In the genomic region with DNA sequence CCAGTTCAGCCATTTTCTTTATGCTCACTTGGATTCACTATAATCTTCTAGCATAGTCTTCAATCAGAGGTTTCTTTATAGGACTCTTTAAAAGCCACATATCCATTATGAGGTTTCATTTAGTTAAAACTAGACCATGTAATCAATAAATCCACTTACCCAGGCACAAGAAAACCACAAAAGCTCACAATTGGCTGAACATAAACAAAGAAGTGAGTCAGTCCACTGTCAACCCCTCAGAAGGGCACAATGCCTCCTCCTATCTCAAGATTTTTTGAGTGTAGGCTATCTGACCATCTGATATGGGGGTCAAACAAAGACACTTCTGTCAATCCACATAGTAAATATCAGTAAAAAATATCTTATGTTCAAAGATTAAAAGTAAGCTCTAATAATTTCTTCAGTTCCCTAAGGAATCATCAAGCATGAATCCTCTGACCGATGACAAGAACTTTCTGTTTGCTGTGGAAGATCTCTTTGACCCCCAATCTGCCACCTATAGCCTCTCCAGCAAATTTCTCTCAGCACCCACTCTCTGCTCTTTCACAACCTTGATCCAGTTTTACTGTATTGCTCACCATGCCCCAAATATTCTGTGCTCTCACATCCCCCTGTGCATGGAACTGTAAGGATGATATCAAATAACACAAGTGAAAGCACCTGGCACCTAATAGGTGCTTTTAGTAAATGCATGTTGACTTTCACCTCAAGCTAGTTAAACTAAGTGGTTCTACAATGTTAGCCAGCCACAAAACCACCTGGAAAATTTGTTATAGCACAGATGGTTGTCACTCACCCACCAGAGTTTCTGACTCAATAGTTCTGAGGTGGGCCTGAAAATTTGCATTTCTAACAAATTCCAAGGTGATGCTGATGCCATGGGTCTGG, we compare ENCODE assay signal across 1 cellular context.
TF ChIP-seq lines count a peak whose summit lies in the region.

No MANE protein-coding gene starts in this region.

TF ChIP-seq in GM23338, 12 proteins besides CTCF, POLR2A, EP300 and RAD21 (continued from another document):
- TF ChIP-seq ZNF462 (CRISPR knock-in tag; IDR thresholded peaks at IDR 0.05) (no peak), EZH2 (IDR thresholded peaks at IDR 0.05; ENCODE audit: low read depth, unreplicated experiment) (no peak)
TF ChIP-seq in GM23338: peak in this region for 0.
